In genomic region chr2:238427435-238428162, GRCh38 we compare ENCODE assay signal across 8 cellular contexts. TPM values are rescaled to one million over a fixed set of nuclear protein-coding genes. Genes with fewer than 3 reads are reported as not detected.
DNase-seq lines count a peak whose midpoint lies in the region; ATAC-seq and TF ChIP-seq lines count a peak whose summit lies in the region.

No MANE protein-coding gene starts in this region.

- H3K27me3 Mint-ChIP-seq in activated CD8-positive, alpha-beta memory T cell treated with anti-CD3 and anti-CD28 coated beads, Interleukin-2, amount 10 ng/mL, durations not matched to agents 7 days and 5 days = no peaks in the 10 kb centered on the region

- peak overlapping the region; percentile 86; the same call in 1 of the 2 replicates for H3K27ac ChIP-seq in MM.1S (ENCODE audit: low read length)
- H3K27ac ChIP-seq in coronary artery = peak overlapping the region; percentile 83 to 93

- no peaks in the 10 kb centered on the region for H4K20me1 ChIP-seq in MM.1S (ENCODE audit: insufficient read depth, low read length)

- peaks cover 51% of the 10 kb centered on the region for H3K79me2 ChIP-seq in MM.1S (ENCODE audit: low read length)

- H3K27me3 ChIP-seq in MM.1S (replicated peaks; ENCODE audit: insufficient read depth, low read length) = no peaks in the 10 kb centered on the region
- H3K27me3 ChIP-seq in mucosa of stomach (ENCODE audit: control insufficient read depth, insufficient read depth, low read length) = no peaks in the 10 kb centered on the region

- H3K9me3 Mint-ChIP-seq in activated CD8-positive, alpha-beta memory T cell treated with anti-CD3 and anti-CD28 coated beads, Interleukin-2, amount 10 ng/mL, durations not matched to agents 7 days and 5 days (ENCODE audit: low read depth) = no peaks in the 10 kb centered on the region

- peak overlapping the region; percentile 93 for H3K4me3 Mint-ChIP-seq in activated CD8-positive, alpha-beta memory T cell treated with anti-CD3 and anti-CD28 coated beads, Interleukin-2, amount 10 ng/mL, durations not matched to agents 7 days and 5 days

- H3K4me1 ChIP-seq in MM.1S (ENCODE audit: low read length) = 0 out of 2 replicates have a peak, but pooled peaks cover 4% of the 10 kb centered on the region
- peaks cover 9% of the 10 kb centered on the region for H3K4me1 ChIP-seq in mucosa of stomach (ENCODE audit: control insufficient read depth, insufficient read depth, low read length)

- no peaks in the 10 kb centered on the region for H3K9me2 ChIP-seq in MM.1S (replicated peaks; ENCODE audit: insufficient read depth, low read length)

- H3K4me3 ChIP-seq in MM.1S (ENCODE audit: low read length) = peak overlapping the region; percentile 86
- peak overlapping the region; percentile 87 for H3K4me3 ChIP-seq in coronary artery
- H3K4me3 ChIP-seq in mucosa of stomach (ENCODE audit: low read length) = peak overlapping the region; percentile 78

- H3K9ac ChIP-seq in MM.1S (ENCODE audit: low read length) (peak overlapping the region; percentile 86), mucosa of stomach (ENCODE audit: low read length) (peak overlapping the region; percentile 79)

- H2AFZ ChIP-seq in MM.1S (ENCODE audit: low read length) = peak overlapping the region; percentile 91

- H3F3A ChIP-seq in MM.1S (ENCODE audit: insufficient read depth, low read length) = no peaks in the 10 kb centered on the region; the same call in 1 of the 2 replicates

- ATAC-seq in activated CD8-positive, alpha-beta memory T cell treated with anti-CD3 and anti-CD28 coated beads, Interleukin-2, amount 10 ng/mL, durations not matched to agents 7 days and 5 days = peak; percentile 17

- H3K4me1 Mint-ChIP-seq in activated CD8-positive, alpha-beta memory T cell treated with anti-CD3 and anti-CD28 coated beads, Interleukin-2, amount 10 ng/mL, durations not matched to agents 7 days and 5 days = peaks cover 52% of the 10 kb centered on the region

- H3K4me2 ChIP-seq in MM.1S (ENCODE audit: low read depth, low read length) = peak overlapping the region; percentile 97

- no peaks in the 10 kb centered on the region for H3K9me3 ChIP-seq in MM.1S (replicated peaks; ENCODE audit: insufficient read depth, low read length)
- no peaks in the 10 kb centered on the region for H3K9me3 ChIP-seq in mucosa of stomach (ENCODE audit: control insufficient read depth, low read length)

- H3K27ac Mint-ChIP-seq in activated CD8-positive, alpha-beta memory T cell treated with anti-CD3 and anti-CD28 coated beads, Interleukin-2, amount 10 ng/mL, durations not matched to agents 7 days and 5 days = peak overlapping the region; percentile 88

- no peak for TF ChIP-seq CTCF in MM.1S (IDR thresholded peaks at IDR 0.05; ENCODE audit: low read length)
- no peak for TF ChIP-seq CTCF in coronary artery (IDR thresholded peaks at IDR 0.05)
- no peak for TF ChIP-seq CTCF in GM10266 (IDR thresholded peaks at IDR 0.05; ENCODE audit: control insufficient read depth, insufficient read depth, low read depth, missing control alignments)

- H3K36me3 ChIP-seq in MM.1S (replicated peaks; ENCODE audit: insufficient read depth, low read length) (no peaks in the 10 kb centered on the region), mucosa of stomach (ENCODE audit: control insufficient read depth, insufficient read depth, low read length) (no peaks in the 10 kb centered on the region)

- H3K36me3 Mint-ChIP-seq in activated CD8-positive, alpha-beta memory T cell treated with anti-CD3 and anti-CD28 coated beads, Interleukin-2, amount 10 ng/mL, durations not matched to agents 7 days and 5 days = peaks cover 16% of the 10 kb centered on the region

- CTCF ChIA-PET in activated CD8-positive, alpha-beta memory T cell treated with anti-CD3 and anti-CD28 coated beads, Interleukin-2, amount 10 ng/mL, durations not matched to agents 7 days and 5 days (lab: Charles Lee) = interaction anchor here (0.8 to 1.3 kb wide), 4 partner anchors 32 to 754 kb away, joined by 3 to 4 read pairs (median 3); no protein-coding TSS in a partner anchor

- in situ Hi-C loops in ACHN (cut with HindIII; ENCODE audit: low pct_ligation_motif_present, low pct_unique_long_range_greater_than_20kb, low sequenced_read_pairs) = no loop called here

- DNase-seq in activated CD8-positive, alpha-beta memory T cell treated with anti-CD3 and anti-CD28 coated beads, Interleukin-2, amount 10 ng/mL, durations not matched to agents 7 days and 5 days = no peak
- no peak for DNase-seq in activated CD8-positive, alpha-beta memory T cell treated with anti-CD3 and anti-CD28 coated beads, Interleukin-2, amount 50 U/mL, for 48 hours
- DNase-seq in MM.1S (no peak), coronary artery (ENCODE audit: low spot score) (no peak), ACHN (no peak), GM10266 (ENCODE audit: extremely low spot score) (no peak), COLO668 (lab: John Stamatoyannopoulos, UW; ENCODE audit: unreplicated experiment) (no peak)

RNA-seq across cellular contexts. Expression of gene ASB1, which starts 0.9 kb away (rescaled TPM):
- 10 to 100 TPM; 34.5 to 35.6 TPM for total RNA-seq in activated CD8-positive, alpha-beta memory T cell treated with anti-CD3 and anti-CD28 coated beads, Interleukin-2, amount 10 ng/mL, durations not matched to agents 7 days and 5 days
